9 cellular contexts compared by ENCODE assay signal in the genomic region with DNA sequence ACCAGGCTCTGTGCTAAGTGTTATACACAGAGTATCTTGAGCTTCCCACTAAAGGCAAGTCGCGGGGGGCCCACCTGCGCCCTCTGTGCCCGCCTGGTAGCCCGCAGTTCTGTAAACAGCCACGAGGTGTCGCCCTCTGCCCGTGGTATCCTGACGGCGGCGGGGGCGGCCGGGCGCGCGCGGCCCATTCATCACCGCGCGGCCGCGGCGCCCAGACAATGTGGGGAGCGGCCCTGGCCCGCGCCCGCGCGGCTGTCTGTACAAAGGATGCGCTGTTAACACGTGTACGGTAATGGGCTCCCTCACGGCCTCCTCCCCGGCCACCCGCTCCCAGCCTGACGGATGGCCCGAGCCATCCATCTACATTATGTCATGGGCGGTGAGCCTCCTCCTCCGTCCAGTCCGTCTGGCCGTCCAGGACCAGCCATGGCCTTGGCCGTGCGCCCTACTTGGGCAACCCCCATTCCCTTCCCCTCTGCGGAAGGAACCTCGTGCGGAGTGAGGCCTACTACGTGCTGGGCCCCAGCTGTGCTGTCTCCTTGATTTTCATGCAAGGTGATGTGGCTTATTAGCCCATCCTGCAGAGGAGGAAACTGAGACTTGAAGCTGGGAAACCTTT.
DNase-seq lines count a peak whose midpoint lies in the region; ATAC-seq, FAIRE-seq and TF ChIP-seq lines count a peak whose summit lies in the region.
"Had no signal": no experiment of that assay in that cellular context is flagged by ENCODE, and none has a peak within 500 bp of the region (broad histone marks: within the 10 kb centered on the region; RNA-seq: fewer than 3 reads in every experiment).

No MANE protein-coding gene starts in this region.

- peak; percentile 69 for FAIRE-seq in endothelial cell of umbilical vein (lab: Jason Lieb, UNC)

- BruUV-seq in endothelial cell of umbilical vein (replicated peaks; lab: Mats Ljungman, UMichigan): no TSS peak

- no peaks in the 10 kb centered on the region for H3K27me3 Mint-ChIP-seq in activated CD4-positive, alpha-beta memory T cell treated with anti-CD3 and anti-CD28 coated beads, Interleukin-2, amount 10 ng/mL, durations not matched to agents 7 days and 5 days
- no peaks in the 10 kb centered on the region for H3K27me3 Mint-ChIP-seq in stimulated activated memory B cell treated with anti-CD40 and anti-IgM and Interleukin-4, amounts not matched to agents 10 μg/mL and 1 μg/mL and 100 μg/mL, for 72 hours

- no peaks in the 10 kb centered on the region for H4K20me1 ChIP-seq in endothelial cell of umbilical vein (replicated peaks; ENCODE audit: control insufficient read depth, extremely low read depth, insufficient read depth, low read length)

- dilution Hi-C loops in endothelial cell of umbilical vein (cut with MboI; ENCODE audit: extremely low pct_ligation_motif_present, low sequenced_read_pairs): no loop called here

- H3K27ac ChIP-seq in endothelial cell of umbilical vein (ENCODE audit: insufficient read depth, low read depth, low read length): no peak overlapping the region
- H3K27ac ChIP-seq: SK-N-MC had no signal

- H3K4me1 ChIP-seq in endothelial cell of umbilical vein (ENCODE audit: control insufficient read depth, extremely low read depth, insufficient read depth, low read length): peaks cover 5% of the 10 kb centered on the region

- CTCF ChIA-PET in activated CD4-positive, alpha-beta memory T cell treated with anti-CD3 and anti-CD28 coated beads, Interleukin-2, amount 10 ng/mL, durations not matched to agents 7 days and 5 days (lab: Charles Lee): interaction anchor here (0.6 to 1.6 kb wide), 6 partner anchors 9 to 648 kb away, joined by 3 to 11 read pairs (median 3); no protein-coding TSS in a partner anchor
- CTCF ChIA-PET in endothelial cell of umbilical vein (lab: Charles Lee): interaction anchor here (0.6 to 3.4 kb wide), 24 partner anchors 9 to 1258 kb away, joined by 3 to 33 read pairs (median 4); a partner anchor contains a TSS

- H3K36me3 ChIP-seq in endothelial cell of umbilical vein (ENCODE audit: control insufficient read depth in 2 of 2, extremely low read depth in 1 of 2, insufficient read depth in 2 of 2, low read length in 2 of 2): no peaks in the 10 kb centered on the region

- H3K36me3 Mint-ChIP-seq in activated CD4-positive, alpha-beta memory T cell treated with anti-CD3 and anti-CD28 coated beads, Interleukin-2, amount 10 ng/mL, durations not matched to agents 7 days and 5 days (ENCODE audit: low read depth): no peaks in the 10 kb centered on the region
- peaks cover 35% of the 10 kb centered on the region for H3K36me3 Mint-ChIP-seq in stimulated activated memory B cell treated with anti-CD40 and anti-IgM and Interleukin-4, amounts not matched to agents 10 μg/mL and 1 μg/mL and 100 μg/mL, for 72 hours

- peak overlapping the region; percentile 20 for H3K9ac ChIP-seq in endothelial cell of umbilical vein (replicated peaks; ENCODE audit: extremely low read depth, insufficient read depth, low read length)

- no peaks in the 10 kb centered on the region for H3K79me2 ChIP-seq in endothelial cell of umbilical vein (ENCODE audit: control insufficient read depth, insufficient read depth, low read length)

- H3K4me3 ChIP-seq in endothelial cell of umbilical vein (replicated peaks in 1 of 3; ENCODE audit: insufficient read depth in 1 of 3, low read depth in 1 of 3, low read length in 3 of 3): peak overlapping the region in 2 of 3 experiments; percentile 13 to 29
- H3K4me3 ChIP-seq: SK-N-MC had no signal

- peak; percentile 75 to 88 for TF ChIP-seq CTCF in endothelial cell of umbilical vein (IDR thresholded peaks at IDR 0.05; ENCODE audit: extremely low read depth in 1 of 2, insufficient read depth in 1 of 2, low read depth in 1 of 2, low read length in 2 of 2)

- no peak overlapping the region for H3K4me3 Mint-ChIP-seq in activated CD4-positive, alpha-beta memory T cell treated with anti-CD3 and anti-CD28 coated beads, Interleukin-2, amount 10 ng/mL, durations not matched to agents 7 days and 5 days
- H3K4me3 Mint-ChIP-seq in stimulated activated memory B cell treated with anti-CD40 and anti-IgM and Interleukin-4, amounts not matched to agents 10 μg/mL and 1 μg/mL and 100 μg/mL, for 72 hours: no peak overlapping the region

- peak overlapping the region; percentile 45 for H3K4me2 ChIP-seq in endothelial cell of umbilical vein (ENCODE audit: insufficient read depth, low read length)

- POLR2A ChIA-PET in activated CD4-positive, alpha-beta memory T cell treated with anti-CD3 and anti-CD28 coated beads, Interleukin-2, amount 10 ng/mL, durations not matched to agents 7 days and 5 days (lab: Charles Lee): no interaction called here
- POLR2A ChIA-PET in endothelial cell of umbilical vein (lab: Charles Lee): no interaction called here

- H3K4me1 Mint-ChIP-seq in activated CD4-positive, alpha-beta memory T cell treated with anti-CD3 and anti-CD28 coated beads, Interleukin-2, amount 10 ng/mL, durations not matched to agents 7 days and 5 days: peaks cover 1% of the 10 kb centered on the region
- H3K4me1 Mint-ChIP-seq in stimulated activated memory B cell treated with anti-CD40 and anti-IgM and Interleukin-4, amounts not matched to agents 10 μg/mL and 1 μg/mL and 100 μg/mL, for 72 hours: peaks cover 5% of the 10 kb centered on the region

- TF ChIP-seq POLR2A in endothelial cell of umbilical vein (IDR thresholded peaks at IDR 0.05; ENCODE audit: low read depth, low read length): no peak

- no peak overlapping the region for H3K27ac Mint-ChIP-seq in activated CD4-positive, alpha-beta memory T cell treated with anti-CD3 and anti-CD28 coated beads, Interleukin-2, amount 10 ng/mL, durations not matched to agents 7 days and 5 days
- no peak overlapping the region for H3K27ac Mint-ChIP-seq in stimulated activated memory B cell treated with anti-CD40 and anti-IgM and Interleukin-4, amounts not matched to agents 10 μg/mL and 1 μg/mL and 100 μg/mL, for 72 hours

- H2AFZ ChIP-seq in endothelial cell of umbilical vein (ENCODE audit: low read depth, low read length): peak overlapping the region; percentile 89

- ATAC-seq in stimulated activated memory B cell treated with anti-CD40 and anti-IgM and Interleukin-4, amounts not matched to agents 10 μg/mL and 1 μg/mL and 100 μg/mL, for 72 hours: peak; percentile 45
- no peak for ATAC-seq in HG03108 (IDR thresholded peaks at IDR 0.05; ENCODE audit: unreplicated experiment)

- intact Hi-C loops in endothelial cell of umbilical vein (cut with micrococcal nuclease): loop anchor here (1.0 to 10.0 kb wide), 8 partner anchors 77 to 1252 kb away; no protein-coding TSS in a partner anchor

- H3K9me1 ChIP-seq in endothelial cell of umbilical vein (replicated peaks; ENCODE audit: control insufficient read depth, extremely low read depth, insufficient read depth, low read length): no peaks in the 10 kb centered on the region

- H3K9me3 ChIP-seq in endothelial cell of umbilical vein (replicated peaks; ENCODE audit: control insufficient read depth, insufficient read depth, low read length): no peaks in the 10 kb centered on the region

- H3K27me3 ChIP-seq in endothelial cell of umbilical vein (ENCODE audit: control insufficient read depth in 2 of 2, insufficient read depth in 2 of 2, low read length in 2 of 2): no peaks in the 10 kb centered on the region

- no peaks in the 10 kb centered on the region for H3K9me3 Mint-ChIP-seq in activated CD4-positive, alpha-beta memory T cell treated with anti-CD3 and anti-CD28 coated beads, Interleukin-2, amount 10 ng/mL, durations not matched to agents 7 days and 5 days
- H3K9me3 Mint-ChIP-seq in stimulated activated memory B cell treated with anti-CD40 and anti-IgM and Interleukin-4, amounts not matched to agents 10 μg/mL and 1 μg/mL and 100 μg/mL, for 72 hours: peaks cover 7% of the 10 kb centered on the region

- DNase-seq in DMS 273 (lab: John Stamatoyannopoulos, UW; ENCODE audit: unreplicated experiment) (peak; percentile 82), M059J (ENCODE audit: low read depth) (peak; percentile 49), endothelial cell of umbilical vein (ENCODE audit: low read depth, low spot score) (peak; percentile 46), midbrain (lab: John Stamatoyannopoulos, UW) (peak; percentile 75), GDM1 (lab: John Stamatoyannopoulos, UW) (no peak)
- peak; percentile 27 for DNase-seq in activated CD4-positive, alpha-beta memory T cell treated with anti-CD3 and anti-CD28 coated beads, Interleukin-2, amount 10 ng/mL, durations not matched to agents 7 days and 5 days

TF ChIP-seq in endothelial cell of umbilical vein, 7 proteins besides CTCF, POLR2A, EP300 and RAD21:
- TF ChIP-seq, protein P1, sequence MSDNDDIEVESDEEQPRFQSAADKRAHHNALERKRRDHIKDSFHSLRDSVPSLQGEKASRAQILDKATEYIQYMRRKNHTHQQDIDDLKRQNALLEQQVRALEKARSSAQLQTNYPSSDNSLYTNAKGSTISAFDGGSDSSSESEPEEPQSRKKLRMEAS (IDR thresholded peaks at IDR 0.05; ENCODE audit: insufficient read depth, insufficient read length): no peak
- TF ChIP-seq FOS (IDR thresholded peaks at IDR 0.05; ENCODE audit: borderline replicate concordance, insufficient read depth, low read length) (no peak), MYC (IDR thresholded peaks at IDR 0.05; ENCODE audit: low read depth, low read length) (no peak), EZH2 (IDR thresholded peaks at IDR 0.05; ENCODE audit: borderline replicate concordance, low read depth, low read length, severe bottlenecking) (no peak), POLR2AphosphoS5 (IDR thresholded peaks at IDR 0.05; ENCODE audit: insufficient read depth, low read depth, low read length) (no peak), GATA2 (IDR thresholded peaks at IDR 0.05; ENCODE audit: insufficient read depth, insufficient read length, low read depth, low read length) (no peak), JUN (IDR thresholded peaks at IDR 0.05; ENCODE audit: borderline replicate concordance, insufficient read depth, insufficient read length, low read depth) (no peak)
